18 cellular contexts compared by ENCODE assay signal in genomic region chr1:40976952-40977690, GRCh38. TPM values are rescaled to one million over a fixed set of nuclear protein-coding genes. Genes with fewer than 3 reads are reported as not detected.
DNase-seq lines count a peak whose midpoint lies in the region; ATAC-seq, FAIRE-seq and TF ChIP-seq lines count a peak whose summit lies in the region.
"Had no signal": no experiment of that assay in that cellular context is flagged by ENCODE, and none has a peak within 500 bp of the region (broad histone marks: within the 10 kb centered on the region; RNA-seq: fewer than 3 reads in every experiment).

No MANE protein-coding gene starts in this region.

- CTCF ChIA-PET in A549 (lab: Yijun Ruan, JAX): interaction anchor here (0.7 to 1.7 kb wide), 5 partner anchors 9 to 28 kb away, joined by 3 to 6 read pairs (median 4); no protein-coding TSS in a partner anchor
- CTCF ChIA-PET in HEK293 (lab: Yijun Ruan, JAX): interaction anchor here (0.6 to 1.5 kb wide), 3 partner anchors 26 to 823 kb away, joined by 3 to 4 read pairs (median 4); no protein-coding TSS in a partner anchor

- H3K4me1 ChIP-seq in A549 (peaks cover 52% of the 10 kb centered on the region), HEK293 (ENCODE audit: control insufficient read depth, insufficient read depth, low read length) (0 out of 2 replicates have a peak, but pooled peaks cover 4% of the 10 kb centered on the region), ascending aorta (peaks cover 2 to 19% of the 10 kb centered on the region in 2 donors), testis (peaks cover 4% of the 10 kb centered on the region)

- ATAC-seq in A549 (peak; percentile 56 to 66), esophagus mucosa (no peak)
- ATAC-seq: GM12878 had no signal

- no peaks in the 10 kb centered on the region for H3K9me3 ChIP-seq in A549
- H3K9me3 ChIP-seq in HEK293 (ENCODE audit: control insufficient read depth, insufficient read depth, low read depth, low read length): no peaks in the 10 kb centered on the region
- no peaks in the 10 kb centered on the region for H3K9me3 ChIP-seq in ascending aorta
- no peaks in the 10 kb centered on the region for H3K9me3 ChIP-seq in testis
- H3K9me3 ChIP-seq: esophagus muscularis mucosa had no signal

- no peak for FAIRE-seq in A549 (lab: Jason Lieb, UNC)
- FAIRE-seq: GM12878 had no signal

- POLR2A ChIA-PET in A549 (lab: Yijun Ruan, JAX): interaction anchor here (1.1 to 2.2 kb wide), 4 partner anchors 10 to 115 kb away, joined by 3 to 9 read pairs (median 6); partner anchors contain the start of gene CITED4
- POLR2A ChIA-PET in HEK293 (lab: Yijun Ruan, JAX): interaction anchor here (1.0 kb wide), 1 partner anchor 26 kb away, joined by 3 read pairs; no protein-coding TSS in a partner anchor

- H3K27ac ChIP-seq in A549 (peak overlapping the region; percentile 99 to 100), HEK293 (ENCODE audit: extremely low read depth, low read depth, low read length) (no peak overlapping the region), ascending aorta (peak overlapping the region; percentile 96 to 98), testis (no peak overlapping the region)

- peak; percentile 97; a peak in 4 of 5 replicates for TF ChIP-seq EP300 in A549 (IDR thresholded peaks at IDR 0.05)

- intact Hi-C loops in ascending aorta (cut with DNase I): no loop called here
- intact Hi-C loops in testis (cut with DNase I; ENCODE audit: low total_unique reads): no loop called here

- TF ChIP-seq POLR2A in A549 (IDR thresholded peaks at IDR 0.05; ENCODE audit: low read length): no peak
- TF ChIP-seq POLR2A in testis (IDR thresholded peaks at IDR 0.05): no peak

- TF ChIP-seq CTCF in A549 (IDR thresholded peaks at IDR 0.05) (no peak), HEK293 (tag by site-specific recombination; IDR thresholded peaks at IDR 0.05) (no peak), ascending aorta (IDR thresholded peaks at IDR 0.05) (no peak), testis (IDR thresholded peaks at IDR 0.05) (no peak)

- peak overlapping the region; percentile 79 for H3K4me2 ChIP-seq in A549

- DNase-seq in A549 (ENCODE audit: low read depth in 1 of 2, low spot score in 1 of 2) (peak; percentile 53 to 95), ascending aorta (ENCODE audit: low spot score in 2 of 2) (no peak), islet precursor cell (peak; percentile 78), NOMO-1 treated with DMSO at 0.1 percent for 48 hours (lab: John Stamatoyannopoulos, UW; ENCODE audit: unreplicated experiment) (no peak), testis (no peak), occipital lobe (lab: John Stamatoyannopoulos, UW) (no peak)
- DNase-seq: activated gamma-delta T cell treated with Interleukin-2 at 50 U/mL for 16 hours; cortex of kidney; DND-41; Kasumi-1; mammary epithelial cell; NCI-H187 treated with DMSO at 0.1 percent for 48 hours; posterior cingulate gyrus; stimulated activated CD8-positive, alpha-beta memory T cell treated with anti-CD3 and anti-CD28 coated beads, Interleukin-4, amount 100 ng/mL, for 48 hours had no signal

- peaks cover 0 to 16% of the 10 kb centered on the region in 2 experiments; a peak in 1 of 3 replicates for H3K36me3 ChIP-seq in HEK293 (ENCODE audit: control insufficient read depth in 2 of 2, insufficient read depth in 1 of 2, low read length in 2 of 2)
- H3K36me3 ChIP-seq in ascending aorta: no peaks in the 10 kb centered on the region
- H3K36me3 ChIP-seq in testis (ENCODE audit: low read depth, missing control alignments): no peaks in the 10 kb centered on the region
- H3K36me3 ChIP-seq: esophagus muscularis mucosa had no signal

- H3K4me3 ChIP-seq in A549 (no peak overlapping the region), HEK293 (ENCODE audit: low read depth, low read length) (no peak overlapping the region), ascending aorta (no peak overlapping the region), testis (no peak overlapping the region)
- H3K4me3 ChIP-seq: esophagus muscularis mucosa, GM12878 had no signal

- WGBS in A549 (ENCODE audit: missing lambda C conversion rate): 3% methylated on average over 5 of the region's 5 CpGs
- WGBS in testis, 2 donors: 74 to 80% methylated on average over 5 of the region's 5 CpGs

- no peaks in the 10 kb centered on the region for H3K27me3 ChIP-seq in ascending aorta
- no peaks in the 10 kb centered on the region for H3K27me3 ChIP-seq in testis
- H3K27me3 ChIP-seq: esophagus muscularis mucosa had no signal

- 0 out of 5 replicates have a peak, but pooled peaks of 1 of the 2 experiments have one; percentile 16 for TF ChIP-seq RAD21 in A549 (conservative IDR thresholded peaks at IDR 0.05 in 1 of 2, IDR thresholded peaks at IDR 0.05 in 1 of 2)

TF ChIP-seq in A549, 52 proteins besides CTCF, POLR2A, EP300 and RAD21 (continues in another document):
- no peak for TF ChIP-seq FOSB (CRISPR knock-in tag; IDR thresholded peaks at IDR 0.05)
- TF ChIP-seq JUNB (IDR thresholded peaks at IDR 0.05): peak; percentile 79
- peak; percentile 76; the same call in 1 of the 2 replicates for TF ChIP-seq PBX3 (IDR thresholded peaks at IDR 0.05)
- TF ChIP-seq GATA3 (IDR thresholded peaks at IDR 0.05; ENCODE audit: borderline replicate concordance): peak; percentile 99
- TF ChIP-seq USF2 (IDR thresholded peaks at IDR 0.05): no peak
- TF ChIP-seq FOSL2 (IDR thresholded peaks at IDR 0.05): peak; percentile 46
- TF ChIP-seq FOSL2 (CRISPR knock-in tag; IDR thresholded peaks at IDR 0.05): peak; percentile 84
- no peak for TF ChIP-seq SREBF2 (IDR thresholded peaks at IDR 0.05)
- no peak for TF ChIP-seq CHD2 (IDR thresholded peaks at IDR 0.05; ENCODE audit: low read length, partially characterized antibody)

TF ChIP-seq in HEK293, 187 proteins besides CTCF, POLR2A, EP300 and RAD21:
- TF ChIP-seq ZNF514 (tag by site-specific recombination; IDR thresholded peaks at IDR 0.05) (no peak), ZNF341 (tag by site-specific recombination; IDR thresholded peaks at IDR 0.05; ENCODE audit: low read depth) (peak; percentile 26; the same call in 1 of the 2 replicates), ZNF530 (tag by site-specific recombination; IDR thresholded peaks at IDR 0.05; ENCODE audit: low read depth) (no peak), ZNF114 (tag by site-specific recombination; IDR thresholded peaks at IDR 0.05) (no peak), ZBTB6 (tag by site-specific recombination; IDR thresholded peaks at IDR 0.05) (no peak)
TF ChIP-seq in HEK293: peak in this region for 1.

RNA-seq across cellular contexts. Expression of gene CTPS1, which starts 2.4 kb away (rescaled TPM):
- polyA plus RNA-seq in A549 (2011; rRNA removed) (145 and 181 TPM in 2 replicates), A549 (2017; fragmentation: RNase III; extraction: RNeasy Plus Mini Kit Qiagen cat#74134 plus additional on column Dnase treatment) (159 to 169 TPM (median 159 TPM) in 3 replicates), testis (ENCODE audit: insufficient read depth, low read depth, low replicate concordance) (41.2 TPM)
- polyA plus RNA-seq in A549 (2012; cell fraction: cytosol; rRNA removed): 75.4 and 77.9 TPM in 2 replicates
- polyA plus RNA-seq in A549 (2012; cell fraction: nucleus; rRNA removed): 113 and 172 TPM in 2 replicates
- 206 and 264 TPM in 2 replicates for polyA minus RNA-seq in A549 (2011; rRNA and poly(A)+ RNA removed)
- total RNA-seq in ascending aorta (33.0 TPM), esophagus mucosa (24.0 TPM), testis (10 to 100 TPM; 55.9 to 66.1 TPM), occipital lobe (16.5 TPM)

RNA-seq across cellular contexts. Expression of gene SLFNL1, which starts 44.4 kb away (rescaled TPM):
- polyA plus RNA-seq in A549 (2011; rRNA removed) (0.01 and 0.07 TPM in 2 replicates), A549 (2017; fragmentation: RNase III; extraction: RNeasy Plus Mini Kit Qiagen cat#74134 plus additional on column Dnase treatment) (0.03 to 0.05 TPM (median 0.04 TPM) in 3 replicates), testis (ENCODE audit: insufficient read depth, low read depth, low replicate concordance) (85.4 TPM)
- 0.03 and 0.05 TPM in 2 replicates for polyA plus RNA-seq in A549 (2012; cell fraction: cytosol; rRNA removed)
- 0.28 and 0.30 TPM in 2 replicates for polyA plus RNA-seq in A549 (2012; cell fraction: nucleus; rRNA removed)
- polyA minus RNA-seq in A549 (2011; rRNA and poly(A)+ RNA removed): 0.08 and 0.34 TPM in 2 replicates
- total RNA-seq in ascending aorta (not detected), esophagus mucosa (0.08 TPM), testis (10 to 100 TPM; 23.4 to 96.8 TPM), occipital lobe (0.94 TPM)

Comparison
In these comparisons a context has a peak if more than half of its experiments do, and no peak if none do; other contexts are left out.
1. DNase-seq: peak in A549 (2 of 2) and islet precursor cell (single experiment); none in ascending aorta (0 of 2), NOMO-1 treated with DMSO at 0.1 percent for 48 hours (single experiment), testis (single experiment) and occipital lobe (single experiment).
2. H3K27ac ChIP-seq: peak in A549 (2 of 2) and ascending aorta (2 of 2); none in HEK293 (single experiment) and testis (0 of 2).
3. RNA of gene SLFNL1, which starts 44.4 kb away (total RNA-seq): 23.4 to 96.8 TPM in testis; 0.94 TPM in occipital lobe (single experiment), 0.08 TPM in esophagus mucosa (single experiment) and not detected in ascending aorta (single experiment); every median in the first group is over 10 times any median in the second.
4. Of the 5 proteins assayed by ChIP-seq in both HEK293 and A549: peak only in HEK293: none; only in A549: PBX3; in both: none; in neither: 4.